In the genomic region with DNA sequence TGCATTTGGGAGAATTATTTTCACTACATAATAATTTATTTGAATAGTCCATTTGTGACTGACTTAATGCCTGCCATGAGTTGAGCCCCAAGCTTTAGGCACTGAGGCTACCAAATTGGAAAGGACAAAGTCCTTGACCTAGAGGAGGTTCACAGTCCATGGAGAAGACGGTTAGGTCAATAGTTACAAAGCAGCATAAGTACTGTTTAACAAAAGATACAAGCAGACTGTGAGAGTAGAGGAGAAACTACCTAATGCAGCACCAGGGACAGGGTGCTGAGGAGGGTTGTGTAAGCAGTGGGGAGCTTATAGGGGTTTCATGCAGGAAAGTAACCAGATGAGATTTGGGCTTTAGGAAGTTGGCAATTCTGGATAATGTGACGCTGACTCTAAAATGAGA, we compare ENCODE assay signal across 20 cellular contexts.
"Had no signal": no experiment of that assay in that cellular context is flagged by ENCODE, and none has a peak within 500 bp of the region (broad histone marks: within the 10 kb centered on the region; RNA-seq: fewer than 3 reads in every experiment).

No MANE protein-coding gene starts in this region.

- H3K27me3 ChIP-seq: esophagus muscularis mucosa, gastrocnemius medialis, heart right ventricle, sigmoid colon, suprapubic skin, thyroid gland, upper lobe of left lung, uterus had no signal

- H3K4me1 ChIP-seq: esophagus muscularis mucosa, gastrocnemius medialis, sigmoid colon, suprapubic skin, thyroid gland, upper lobe of left lung, uterus had no signal

- H3K36me3 ChIP-seq: esophagus muscularis mucosa, gastrocnemius medialis, heart right ventricle, left ventricle myocardium inferior, sigmoid colon, suprapubic skin, thyroid gland, upper lobe of left lung, uterus had no signal

- ATAC-seq: effector memory CD8-positive, alpha-beta T cell; gastrocnemius medialis; heart right ventricle; stimulated activated naive CD8-positive, alpha-beta T cell treated with anti-CD3 and anti-CD28 coated beads, Interleukin-15, Interleukin-2, amounts not matched to agents 100 U/mL and 50 U/mL, for 24 hours had no signal

- H3K9me3 ChIP-seq: esophagus muscularis mucosa, gastrocnemius medialis, heart right ventricle, left ventricle myocardium inferior, sigmoid colon, suprapubic skin, thyroid gland, upper lobe of left lung, uterus had no signal

- H3K4me3 Mint-ChIP-seq: dendritic cell treated with granulocyte-macrophage colony-stimulating factor and Interleukin-4, amounts not matched to agents 40 ng/mL and 50 ng/mL, for 4 days; effector memory CD8-positive, alpha-beta T cell had no signal

- H3K27ac Mint-ChIP-seq: dendritic cell treated with granulocyte-macrophage colony-stimulating factor and Interleukin-4, amounts not matched to agents 40 ng/mL and 50 ng/mL, for 4 days; effector memory CD8-positive, alpha-beta T cell had no signal

- H3K27ac ChIP-seq: epithelial cell of prostate, esophagus muscularis mucosa, gastrocnemius medialis, heart right ventricle, left ventricle myocardium inferior, sigmoid colon, skin epidermis, suprapubic skin, thyroid gland, upper lobe of left lung, uterus had no signal

- DNase-seq: effector memory CD8-positive, alpha-beta T cell; gastrocnemius medialis; heart right ventricle; islet precursor cell; left ventricle myocardium inferior; mesenchymal stem cell; midbrain; sigmoid colon; stimulated activated CD4-positive, alpha-beta T cell treated with anti-CD3 and anti-CD28 coated beads, Interleukin-12 subunit alpha, Interleukin-12 subunit beta, amount 100 ng/mL, for 4 hours; stimulated activated CD4-positive, alpha-beta T cell treated with anti-CD3 and anti-CD28 coated beads, Interleukin-2, amount 100 ng/mL, for 48 hours; stimulated activated naive CD8-positive, alpha-beta T cell treated with anti-CD3 and anti-CD28 coated beads, Interleukin-15, Interleukin-2, amounts not matched to agents 100 U/mL and 50 U/mL, for 24 hours; thyroid gland; upper lobe of left lung; uterus had no signal

- H3K27me3 Mint-ChIP-seq: dendritic cell treated with granulocyte-macrophage colony-stimulating factor and Interleukin-4, amounts not matched to agents 40 ng/mL and 50 ng/mL, for 4 days; effector memory CD8-positive, alpha-beta T cell had no signal

- H3K9me3 Mint-ChIP-seq: dendritic cell treated with granulocyte-macrophage colony-stimulating factor and Interleukin-4, amounts not matched to agents 40 ng/mL and 50 ng/mL, for 4 days; effector memory CD8-positive, alpha-beta T cell had no signal

- H3K4me3 ChIP-seq: esophagus muscularis mucosa, gastrocnemius medialis, heart right ventricle, left ventricle myocardium inferior, lung, sigmoid colon, skin epidermis, suprapubic skin, thyroid gland, upper lobe of left lung, uterus had no signal
